ENCODE assay signal across 35 cellular contexts in the genomic region with DNA sequence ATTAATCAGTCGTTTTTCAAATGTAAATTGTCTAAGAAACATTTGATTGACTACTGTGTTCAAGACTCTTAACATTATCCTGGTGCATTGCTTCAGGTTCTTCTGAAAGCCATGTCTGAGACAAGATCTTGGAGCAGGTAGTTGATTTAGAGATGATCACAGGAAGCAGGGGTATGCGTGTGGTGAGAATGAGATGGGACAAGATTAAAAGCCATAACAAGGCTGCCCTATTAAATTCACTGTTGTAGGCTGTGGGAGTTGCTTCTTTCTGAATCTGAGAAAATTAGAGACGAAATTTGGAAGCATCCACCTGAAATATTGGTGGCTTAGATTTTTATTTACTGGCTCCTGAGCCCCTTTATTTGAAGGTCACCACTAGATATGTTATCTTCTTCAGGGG.
"Had no signal": no experiment of that assay in that cellular context is flagged by ENCODE, and none has a peak within 500 bp of the region (broad histone marks: within the 10 kb centered on the region; RNA-seq: fewer than 3 reads in every experiment).

No MANE protein-coding gene starts in this region.

- H3K9ac ChIP-seq: KMS-11 had no signal

- H3K9me3 ChIP-seq: MG63 had no signal

- H3K27ac ChIP-seq: KMS-11 had no signal

- H3K4me3 ChIP-seq: MG63 had no signal

- H3K4me2 ChIP-seq: KMS-11 had no signal

- H3K36me3 ChIP-seq: MG63 had no signal

- DNase-seq: Kasumi-1, KG1, MG63, MM.1S, MV-4-11, NCI-H1048, NCI-H1092, NCI-H1092 treated with DMSO at 0.1 percent for 48 hours, NCI-H1105, NCI-H1105 treated with DMSO at 0.1 percent for 48 hours, NCI-H1417, NCI-H1417 treated with DMSO at 0.1 percent for 48 hours, NCI-H1436, NCI-H1436 treated with DMSO at 0.1 percent for 48 hours, NCI-H146, NCI-H1694, NCI-H1694 treated with DMSO at 0.1 percent for 48 hours, NCI-H187, NCI-H187 treated with DMSO at 0.1 percent for 48 hours, NCI-H1930, NCI-H2029, NCI-H2029 treated with DMSO at 0.1 percent for 48 hours, NCI-H2081, NCI-H2081 treated with DMSO at 0.1 percent for 48 hours, NCI-H2107, NCI-H2171, NCI-H2171 treated with DMSO at 0.1 percent for 48 hours, NCI-H2227 treated with DMSO at 0.1 percent for 48 hours, NCI-H226, NCI-H345, NCI-H446, NCI-H446 treated with DMSO at 0.1 percent for 48 hours, NCI-H510A, NCI-H510A treated with DMSO at 0.1 percent for 48 hours had no signal

- H3K27me3 ChIP-seq: MG63 had no signal
